Comparison of ENCODE assay signal across 8 cellular contexts in the genomic region with DNA sequence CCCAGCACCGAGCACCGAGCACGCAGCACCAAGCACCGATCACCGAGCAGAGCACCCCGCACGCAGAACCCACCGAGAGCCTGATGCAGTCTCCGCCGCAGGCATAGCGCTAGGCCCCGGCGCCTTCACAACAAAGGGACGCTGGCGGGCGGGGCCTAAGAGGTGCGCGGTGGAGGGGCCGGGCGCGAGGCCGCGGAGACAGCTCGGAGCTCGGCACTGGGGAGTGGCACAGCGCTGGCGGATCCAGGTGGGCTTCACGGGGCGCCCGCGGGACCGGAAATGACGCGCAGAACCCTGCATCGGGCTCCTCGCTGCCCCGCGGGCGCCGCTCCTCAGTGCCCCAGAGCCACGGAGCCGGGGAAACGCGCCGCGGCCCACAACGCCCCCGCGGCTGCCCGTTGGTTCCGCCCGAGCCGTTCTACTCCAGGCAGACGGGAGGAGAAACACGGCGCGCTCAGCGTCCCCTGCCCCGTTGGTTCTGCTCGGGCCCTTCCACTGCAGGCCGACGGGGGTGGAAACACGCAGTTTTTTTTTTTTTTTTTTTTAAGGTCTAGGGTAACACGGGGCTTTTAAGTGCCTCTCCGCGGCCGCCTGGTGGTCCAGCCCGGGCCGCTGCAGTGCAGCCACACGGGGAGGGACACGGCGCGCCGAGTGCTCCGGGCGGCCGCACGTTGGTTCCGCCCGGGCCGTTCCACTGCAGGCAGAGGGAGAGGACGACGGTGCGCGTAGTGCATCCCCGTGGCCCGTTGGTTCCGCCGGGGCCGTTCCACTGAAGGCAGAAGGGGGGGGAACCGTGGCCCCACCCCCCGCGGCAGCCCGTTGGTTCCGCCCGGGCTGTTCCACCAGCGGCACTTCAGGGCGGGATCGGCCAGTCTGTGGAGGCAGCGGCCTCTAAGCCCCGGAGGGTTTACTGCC. TPM values are rescaled to one million over a fixed set of nuclear protein-coding genes. Genes with fewer than 3 reads are reported as not detected.
DNase-seq lines count a peak whose midpoint lies in the region; ATAC-seq, FAIRE-seq and TF ChIP-seq lines count a peak whose summit lies in the region.
"Not testable (repeated sequence)": the region's sequence is repeated elsewhere in the genome, so short reads cannot be mapped to it uniquely, and the experiment has no call there.

No MANE protein-coding gene starts in this region.

- POLR2A ChIA-PET in GM12878 (lab: Charles Lee) = not testable (repeated sequence)

- DNase-seq in NCI-H1694 treated with DMSO at 0.1 percent for 48 hours (lab: John Stamatoyannopoulos, UW) (peak; percentile 44), GM12878 (ENCODE audit: low read depth, low spot score) (peak; percentile 13), hepatocyte (ENCODE audit: low spot score) (peak; percentile 73), retina (peak; percentile 97), upper lobe of left lung (peak; percentile 86 to 98)

- H3K9me2 ChIP-seq in hepatocyte (replicated peaks; ENCODE audit: insufficient read depth) = not testable (repeated sequence)

- H4K20me1 ChIP-seq in GM12878 (ENCODE audit: control insufficient read depth, insufficient read depth); hepatocyte (ENCODE audit: insufficient read depth, poor library complexity, severe bottlenecking): not testable (repeated sequence)

- not testable (repeated sequence) for TF ChIP-seq RAD21 in GM12878 (IDR thresholded peaks at IDR 0.05; ENCODE audit: insufficient read depth, low read depth, low read length)

- under 1% methylated on average over 21 of the region's 101 CpGs for WGBS in GM12878 (ENCODE audit: insufficient coverage, insufficient replicate concordance, low lambda C conversion rate, missing lambda C conversion rate)
- WGBS in hepatocyte (ENCODE audit: low lambda C conversion rate, missing lambda C conversion rate) = 1% methylated on average over 44 of the region's 101 CpGs
- 0% methylated on average over 10 to 43 of the region's 101 CpGs for WGBS in upper lobe of left lung, 2 donors

- peak overlapping the region; percentile 72 for H3K27ac ChIP-seq in GM12878 (ENCODE audit: control insufficient read depth, insufficient read depth)
- H3K27ac ChIP-seq in hepatocyte = peak overlapping the region; percentile 99
- peak overlapping the region; percentile 65 to 94 (median 91) for H3K27ac ChIP-seq in upper lobe of left lung

- not testable (repeated sequence) for TF ChIP-seq CTCF in WI38 (IDR thresholded peaks at IDR 0.05; ENCODE audit: low read depth, low read length); GM12878 (IDR thresholded peaks at IDR 0.05 in 2 of 3, conservative IDR thresholded peaks at IDR 0.05 in 1 of 3; ENCODE audit: control insufficient read depth in 2 of 3, extremely low read depth in 1 of 3, insufficient read depth in 1 of 3, low read depth in 3 of 3, low read length in 3 of 3); hepatocyte (IDR thresholded peaks at IDR 0.05; ENCODE audit: poor library complexity)
- peak in 4 of 6 experiments; percentile 27 to 72 (median 47) for TF ChIP-seq CTCF in upper lobe of left lung (IDR thresholded peaks at IDR 0.05)

- H2AFZ ChIP-seq in GM12878 (ENCODE audit: control insufficient read depth, low read depth, low read length) = peak overlapping the region; percentile 23; the same call in 1 of the 2 replicates
- not testable (repeated sequence) for H2AFZ ChIP-seq in hepatocyte

- not testable (repeated sequence) for H3K9me3 ChIP-seq in GM12878 (replicated peaks; ENCODE audit: control insufficient read depth, insufficient read depth, low read length); hepatocyte (ENCODE audit: low read depth); upper lobe of left lung

- SMC1A ChIA-PET in GM12878 (lab: Charles Lee; ENCODE audit: uncharacterized antibody, unreplicated experiment) = not testable (repeated sequence)

- H3K4me1 ChIP-seq in GM12878 (ENCODE audit: control insufficient read depth, insufficient read depth, low read length); hepatocyte (ENCODE audit: insufficient read depth); upper lobe of left lung: not testable (repeated sequence)

- intact Hi-C loops in GM12878 (cut with micrococcal nuclease; ENCODE audit: unreplicated experiment) = not testable (repeated sequence)

- RAD21 ChIA-PET in GM12878 (lab: Charles Lee; ENCODE audit: unreplicated experiment) = not testable (repeated sequence)

- H3K4me3 ChIP-seq in WI38 (ENCODE audit: low read depth, low read length) (peak overlapping the region; percentile 34; the same call in 1 of the 2 replicates), upper lobe of left lung (peak overlapping the region in 3 of 4 donors; percentile 51 to 57 (median 55))
- H3K4me3 ChIP-seq in GM12878, hepatocyte: not testable (repeated sequence)

- peak; percentile 61 for ATAC-seq in GM18499 (IDR thresholded peaks at IDR 0.05; ENCODE audit: insufficient read depth, unreplicated experiment)
- peak; percentile 65 for ATAC-seq in HG02938 (IDR thresholded peaks at IDR 0.05; ENCODE audit: unreplicated experiment)
- peak; percentile 81 for ATAC-seq in GM12878
- ATAC-seq in upper lobe of left lung (ENCODE audit: low FRiP score in 2 of 2) = peak; percentile 98 to 99

- CTCF ChIA-PET in GM12878 (lab: Yijun Ruan, JAX) = interaction anchor here (1.4 kb wide), 1 partner anchor 160 kb away, joined by 3 read pairs; no protein-coding TSS in a partner anchor

- H3K36me3 ChIP-seq in GM12878 (ENCODE audit: control insufficient read depth in 2 of 2, insufficient read depth in 2 of 2, low read length in 1 of 2); hepatocyte (replicated peaks; ENCODE audit: insufficient read depth, low read depth); upper lobe of left lung: not testable (repeated sequence)

- not testable (repeated sequence) for H3K79me2 ChIP-seq in GM12878 (ENCODE audit: control insufficient read depth, insufficient read depth, low read length)
- peaks cover 18% of the 10 kb centered on the region for H3K79me2 ChIP-seq in hepatocyte

- peak; percentile 99 for FAIRE-seq in GM12878 (lab: Jason Lieb, UNC)

- not testable (repeated sequence) for BruUV-seq in GM12878 (replicated peaks; lab: Mats Ljungman, UMichigan)

- peak overlapping the region; percentile 60; the same call in 1 of the 2 replicates for H3K9ac ChIP-seq in GM12878 (ENCODE audit: control insufficient read depth, insufficient read depth, low read length)

- TF ChIP-seq EP300 in GM12878 (IDR thresholded peaks at IDR 0.05; ENCODE audit: borderline replicate concordance in 1 of 2, control insufficient read depth in 1 of 2, low read depth in 2 of 2, low read length in 2 of 2) = not testable (repeated sequence)
- peak in 1 of 4 donors; percentile 70 for TF ChIP-seq EP300 in upper lobe of left lung (IDR thresholded peaks at IDR 0.05)

- in situ Hi-C loops in GM12878 (cut with MboI) = not testable (repeated sequence)

- H3K27me3 ChIP-seq in GM12878 (replicated peaks in 1 of 2; ENCODE audit: control insufficient read depth in 2 of 2, insufficient read depth in 2 of 2, low read length in 1 of 2); hepatocyte; upper lobe of left lung: not testable (repeated sequence)

- TF ChIP-seq POLR2A in GM12878 (IDR thresholded peaks at IDR 0.05; ENCODE audit: low read depth, low read length) = not testable (repeated sequence)
- TF ChIP-seq POLR2A in upper lobe of left lung (IDR thresholded peaks at IDR 0.05) = peak in 1 of 4 donors; percentile 21

- not testable (repeated sequence) for H3K4me2 ChIP-seq in GM12878 (ENCODE audit: control insufficient read depth, insufficient read depth)
- H3K4me2 ChIP-seq in hepatocyte = peak overlapping the region; percentile 65

RNA-seq across cellular contexts. Expression of a gene that starts 21.8 kb away (rescaled TPM):
- 45.6 and 46.9 TPM in 2 replicates for total RNA-seq in GM12878 (2013; cell fraction: nucleolus; rRNA removed)
- total RNA-seq in GM12878 (2014; rRNA removed) (19.3 and 29.4 TPM in 2 replicates), GM12878 (2014; rRNA removed; fragmentation: Illumina TruSeq; extraction: Trizol) (20.1 and 22.0 TPM in 2 replicates), GM12878 (2021) (37.0 and 46.0 TPM in 2 replicates), hepatocyte (9.2 and 19.5 TPM in 2 replicates), upper lobe of left lung (100 to 1,000 TPM in 2 of 6 donors, 10 to 100 TPM in 4; 23.9 to 417 (median 54.5) TPM)
- polyA plus RNA-seq in GM12878 (2011; ENCODE audit: low read depth) = 32.2 TPM
- polyA plus RNA-seq in GM12878 (2011; rRNA removed) (3.6 and 7.4 TPM in 2 replicates), GM12878 (2014; fragmentation: Illumina TruSeq; extraction: Trizol) (20.1 and 30.0 TPM in 2 replicates), GM12878 (2014; fragmentation: Nextera tagmentation; extraction: Ambion mirVana) (1 to 10 TPM; 5.1 to 9.0 TPM), GM12878 (2014; rRNA removed) (37.4 and 52.0 TPM in 2 replicates), GM12878 (2016; fragmentation: Nextera tagmentation; extraction: Ambion mirVana) (10 to 100 TPM; 24.0 to 27.8 TPM), hepatocyte (30.9 and 41.6 TPM in 2 replicates)
- polyA plus RNA-seq in GM12878 (2011; cell fraction: cytosol; rRNA removed) = 10.7 and 16.9 TPM in 2 replicates
- polyA plus RNA-seq in GM12878 (2011; cell fraction: nucleus; rRNA removed) = 166 and 242 TPM in 2 replicates
- polyA plus RNA-seq in GM12878 (2012) = 30.6 and 44.2 TPM in 2 replicates
- 9.1 and 11.0 TPM in 2 replicates for polyA minus RNA-seq in GM12878 (2011; rRNA and poly(A)+ RNA removed)
- 69.0 and 71.3 TPM in 2 replicates for polyA minus RNA-seq in GM12878 (2011; cell fraction: cytosol; rRNA and poly(A)+ RNA removed)
- 23.5 and 39.3 TPM in 2 replicates for polyA minus RNA-seq in GM12878 (2011; cell fraction: nucleus; rRNA and poly(A)+ RNA removed)

RNA-seq across cellular contexts. Expression of a gene that starts 32.4 kb away (rescaled TPM):
- 113 and 124 TPM in 2 replicates for total RNA-seq in GM12878 (2013; cell fraction: nucleolus; rRNA removed)
- total RNA-seq in GM12878 (2014; rRNA removed) = 46.5 and 49.1 TPM in 2 replicates
- total RNA-seq in GM12878 (2014; rRNA removed; fragmentation: Illumina TruSeq; extraction: Trizol) = 27.0 and 30.2 TPM in 2 replicates
- 78.7 and 93.2 TPM in 2 replicates for total RNA-seq in GM12878 (2021)
- polyA plus RNA-seq in GM12878 (2011; ENCODE audit: low read depth) = 36.7 TPM
- 48.7 and 62.6 TPM in 2 replicates for polyA plus RNA-seq in GM12878 (2011; rRNA removed)
- 72.7 and 78.2 TPM in 2 replicates for polyA plus RNA-seq in GM12878 (2011; cell fraction: cytosol; rRNA removed)
- polyA plus RNA-seq in GM12878 (2011; cell fraction: nucleus; rRNA removed) = 242 and 315 TPM in 2 replicates
- 42.3 and 46.1 TPM in 2 replicates for polyA plus RNA-seq in GM12878 (2012)
- 10.6 and 32.9 TPM in 2 replicates for polyA plus RNA-seq in GM12878 (2014; fragmentation: Illumina TruSeq; extraction: Trizol)
- 1 to 10 TPM; 1.1 to 3.6 TPM for polyA plus RNA-seq in GM12878 (2014; fragmentation: Nextera tagmentation; extraction: Ambion mirVana)
- 70.8 and 75.2 TPM in 2 replicates for polyA plus RNA-seq in GM12878 (2014; rRNA removed)
- 10 to 100 TPM; 44.6 to 60.6 TPM for polyA plus RNA-seq in GM12878 (2016; fragmentation: Nextera tagmentation; extraction: Ambion mirVana)
- polyA minus RNA-seq in GM12878 (2011; rRNA and poly(A)+ RNA removed) = 21.1 and 51.6 TPM in 2 replicates
- 29.9 and 30.3 TPM in 2 replicates for polyA minus RNA-seq in GM12878 (2011; cell fraction: cytosol; rRNA and poly(A)+ RNA removed)
- polyA minus RNA-seq in GM12878 (2011; cell fraction: nucleus; rRNA and poly(A)+ RNA removed) = 39.2 and 54.4 TPM in 2 replicates
- total RNA-seq in hepatocyte = 46.9 and 67.5 TPM in 2 replicates
- 57.3 and 68.2 TPM in 2 replicates for polyA plus RNA-seq in hepatocyte
- 100 to 1,000 TPM in 4 of 6 donors, 10 to 100 TPM in 2; 85.0 to 279 (median 124) TPM for total RNA-seq in upper lobe of left lung

RNA-seq across cellular contexts. Expression of a gene that starts 53.3 kb away (rescaled TPM):
- 110 and 118 TPM in 2 replicates for total RNA-seq in GM12878 (2013; cell fraction: nucleolus; rRNA removed)
- total RNA-seq in GM12878 (2014; rRNA removed) = 19.8 and 20.2 TPM in 2 replicates
- total RNA-seq in GM12878 (2014; rRNA removed; fragmentation: Illumina TruSeq; extraction: Trizol) = 15.8 and 16.5 TPM in 2 replicates
- 33.7 and 36.7 TPM in 2 replicates for total RNA-seq in GM12878 (2021)
- polyA plus RNA-seq in GM12878 (2011; ENCODE audit: low read depth) = 16.4 TPM
- 14.4 and 18.4 TPM in 2 replicates for polyA plus RNA-seq in GM12878 (2011; rRNA removed)
- polyA plus RNA-seq in GM12878 (2011; cell fraction: cytosol; rRNA removed) = 25.8 and 28.0 TPM in 2 replicates
- 66.9 and 72.3 TPM in 2 replicates for polyA plus RNA-seq in GM12878 (2011; cell fraction: nucleus; rRNA removed)
- polyA plus RNA-seq in GM12878 (2012) = 24.7 and 34.0 TPM in 2 replicates
- polyA plus RNA-seq in GM12878 (2014; fragmentation: Illumina TruSeq; extraction: Trizol) = 19.5 and 23.6 TPM in 2 replicates
- 1 to 10 TPM; 2.6 to 4.1 TPM for polyA plus RNA-seq in GM12878 (2014; fragmentation: Nextera tagmentation; extraction: Ambion mirVana)
- 29.3 and 31.5 TPM in 2 replicates for polyA plus RNA-seq in GM12878 (2014; rRNA removed)
- polyA plus RNA-seq in GM12878 (2016; fragmentation: Nextera tagmentation; extraction: Ambion mirVana) = 10 to 100 TPM; 18.6 to 18.7 TPM
- polyA minus RNA-seq in GM12878 (2011; rRNA and poly(A)+ RNA removed) = 12.9 and 24.7 TPM in 2 replicates
- polyA minus RNA-seq in GM12878 (2011; cell fraction: cytosol; rRNA and poly(A)+ RNA removed) = 11.1 and 12.1 TPM in 2 replicates
- 12.1 and 20.3 TPM in 2 replicates for polyA minus RNA-seq in GM12878 (2011; cell fraction: nucleus; rRNA and poly(A)+ RNA removed)
- 46.7 and 48.2 TPM in 2 replicates for total RNA-seq in hepatocyte
- polyA plus RNA-seq in hepatocyte = 27.5 and 29.2 TPM in 2 replicates
- total RNA-seq in upper lobe of left lung = 100 to 1,000 TPM in 1 of 6 donors, 10 to 100 TPM in 5; 33.0 to 116 (median 47.9) TPM

Comparison
In these comparisons a context has a peak if more than half of its experiments do, and no peak if none do; other contexts are left out.
1. DNase-seq: peak in every context shown above with its lines; median percentile 97 in retina; 92 in upper lobe of left lung; 73 in hepatocyte; 44 in NCI-H1694 treated with DMSO at 0.1 percent for 48 hours; 13 in GM12878.